ENCODE assay signal across 23 cellular contexts in the genomic region with DNA sequence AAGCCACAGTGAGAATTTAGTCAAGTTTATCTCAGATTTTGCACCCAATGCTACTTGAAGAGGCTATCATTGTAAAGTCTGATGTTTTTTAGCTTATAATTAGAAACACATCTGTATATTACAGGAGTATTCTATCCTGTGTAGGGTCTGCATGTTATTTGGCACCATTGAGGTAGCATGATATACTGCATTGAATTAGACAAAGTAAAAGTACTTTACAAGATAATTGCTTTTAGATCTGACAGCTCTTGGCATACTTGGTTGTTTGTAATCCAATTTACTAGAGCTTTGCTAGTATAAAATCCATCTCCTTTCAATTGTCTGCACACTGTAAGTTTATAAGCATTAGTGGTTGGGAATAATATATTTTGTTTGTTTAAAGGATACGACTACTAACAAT.
"Had no signal": no experiment of that assay in that cellular context is flagged by ENCODE, and none has a peak within 500 bp of the region (broad histone marks: within the 10 kb centered on the region; RNA-seq: fewer than 3 reads in every experiment).

No MANE protein-coding gene starts in this region.

- H3K4me2 ChIP-seq: hepatocyte had no signal

- H2AFZ ChIP-seq: hepatocyte had no signal

- H3K36me3 ChIP-seq: pancreas, stomach, thoracic aorta, transverse colon had no signal

- H3K4me1 Mint-ChIP-seq: endodermal cell, nephron had no signal

- H3K4me3 ChIP-seq: hepatocyte, lung, pancreas, stomach, thoracic aorta, transverse colon had no signal

- H3K4me1 ChIP-seq: foreskin keratinocyte, pancreas, stomach, transverse colon had no signal

- H3K27me3 Mint-ChIP-seq: progenitor cell of endocrine pancreas had no signal

- H3K79me2 ChIP-seq: hepatocyte had no signal

- H3K9me3 Mint-ChIP-seq: endodermal cell, nephron had no signal

- H3K27me3 ChIP-seq: foreskin keratinocyte, hepatocyte, stomach, transverse colon had no signal

- ATAC-seq: foreskin keratinocyte, left cardiac atrium, left ventricle myocardium superior, pancreas, right cardiac atrium had no signal

- H3K4me3 Mint-ChIP-seq: endodermal cell, nephron had no signal

- H3K27ac ChIP-seq: foreskin keratinocyte, hepatocyte, pancreas, stomach, thoracic aorta, transverse colon had no signal

- H3K27ac Mint-ChIP-seq: endodermal cell, nephron, progenitor cell of endocrine pancreas had no signal

- DNase-seq: effector CD4-positive, alpha-beta T cell; endodermal cell; erythroblast; foreskin keratinocyte; kidney; left cardiac atrium; left ventricle myocardium superior; mesenchymal stem cell; midbrain; occipital lobe; pancreas; right cardiac atrium; small intestine; stimulated activated CD4-positive, alpha-beta T cell treated with anti-CD3 and anti-CD28 coated beads, Interleukin-12 subunit alpha, Interleukin-12 subunit beta, amount 100 ng/mL, for 4 hours; stimulated activated naive CD4-positive, alpha-beta T cell; stomach; substantia nigra; transverse colon had no signal

- H3K9me3 ChIP-seq: pancreas, stomach, thoracic aorta, transverse colon had no signal
